Comparison of ENCODE assay signal across 10 cellular contexts in the genomic region with DNA sequence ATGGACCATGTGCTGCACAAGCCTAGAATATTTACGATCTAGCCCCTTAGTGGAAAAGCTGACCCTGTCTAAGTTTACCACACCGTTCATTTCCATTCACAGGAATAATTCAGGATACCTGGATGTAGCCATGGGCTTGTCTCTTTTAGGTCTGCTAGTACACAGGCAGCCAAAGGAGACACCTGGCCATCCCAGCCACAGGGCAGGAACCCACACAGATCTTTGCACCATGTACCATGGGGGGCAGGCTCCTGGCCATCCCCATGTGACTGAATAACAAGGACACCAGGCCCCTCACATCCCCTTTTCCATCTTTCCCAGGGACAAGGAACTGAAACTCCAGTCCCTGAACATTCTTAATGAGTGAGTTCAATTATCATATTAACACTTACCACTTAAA.
"Had no signal": no experiment of that assay in that cellular context is flagged by ENCODE, and none has a peak within 500 bp of the region (broad histone marks: within the 10 kb centered on the region; RNA-seq: fewer than 3 reads in every experiment).

No MANE protein-coding gene starts in this region.

- DNase-seq: HFFc6, KBM-7 had no signal

- FAIRE-seq: H1, H54, HepG2 had no signal

- ATAC-seq: GM23338, HCT116, HepG2 had no signal

- H3K4me3 Mint-ChIP-seq: GM23338, HFFc6, IgD-negative memory B cell had no signal

- H3K36me3 ChIP-seq: HAP-1 had no signal

- H2AFZ ChIP-seq: GM23338 had no signal

- H3K36me3 Mint-ChIP-seq: IgD-negative memory B cell had no signal

- H3K27ac ChIP-seq: HL-60 had no signal

- H3K4me3 ChIP-seq: GM23338, HAP-1 had no signal

- H3K4me2 ChIP-seq: GM23338 had no signal

- H3K4me1 ChIP-seq: HAP-1 had no signal

- H3K27ac Mint-ChIP-seq: GM23338, HFFc6, IgD-negative memory B cell had no signal

- H3K4me1 Mint-ChIP-seq: GM23338, IgD-negative memory B cell had no signal

- H3K9me3 ChIP-seq: HAP-1 had no signal
